13 cellular contexts compared by ENCODE assay signal in the genomic region with DNA sequence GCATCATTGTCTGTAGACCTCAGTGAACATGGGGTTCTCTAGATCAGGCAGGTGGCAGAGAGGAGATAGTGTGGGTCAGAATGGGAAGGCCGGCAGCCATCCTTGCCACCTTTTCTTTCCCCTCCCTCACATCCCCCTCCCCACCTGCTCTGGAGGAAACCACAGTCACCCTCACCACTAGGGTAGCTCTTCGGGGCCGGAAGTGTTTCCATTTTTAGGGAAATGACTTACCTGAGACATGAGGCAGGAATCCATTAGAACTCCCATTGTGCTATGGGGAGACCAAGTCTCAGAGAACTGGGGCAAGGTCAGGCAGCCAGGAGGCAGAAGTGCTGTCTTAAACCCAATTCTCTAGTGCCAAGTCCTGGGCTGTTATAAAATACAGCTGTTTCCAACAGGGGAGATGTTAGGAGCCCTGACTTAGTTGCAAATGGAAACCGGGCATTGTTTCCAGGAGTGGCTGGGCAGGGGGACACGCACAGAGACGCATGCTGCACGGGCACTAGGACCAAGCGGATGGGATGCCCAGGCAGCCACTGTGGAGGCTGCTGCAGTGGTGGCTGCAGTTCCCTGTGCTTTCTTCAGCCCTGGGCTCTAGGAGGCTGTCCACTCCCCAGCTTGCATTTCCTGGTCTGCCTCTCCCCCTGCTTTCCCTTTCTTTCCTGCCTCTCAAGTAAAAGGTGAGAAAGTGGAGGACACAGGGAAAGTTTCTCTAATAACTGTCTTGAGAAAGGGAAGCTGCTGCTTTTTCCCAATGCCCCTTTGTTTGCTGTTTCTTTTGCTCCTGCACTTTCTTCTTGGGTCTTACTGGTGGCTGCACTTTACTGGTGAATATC. TPM values are rescaled to one million over a fixed set of nuclear protein-coding genes. Genes with fewer than 3 reads are reported as not detected.
DNase-seq lines count a peak whose midpoint lies in the region; ATAC-seq, FAIRE-seq and TF ChIP-seq lines count a peak whose summit lies in the region.
"Had no signal": no experiment of that assay in that cellular context is flagged by ENCODE, and none has a peak within 500 bp of the region (broad histone marks: within the 10 kb centered on the region; RNA-seq: fewer than 3 reads in every experiment).

No MANE protein-coding gene starts in this region.

- H3K79me2 ChIP-seq in HepG2 (ENCODE audit: insufficient read depth, low read length) = no peaks in the 10 kb centered on the region

- TF ChIP-seq EP300 in HepG2 (IDR thresholded peaks at IDR 0.05; ENCODE audit: low read depth in 2 of 2, low read length in 2 of 2) (no peak), HepG2 (CRISPR knock-in tag; IDR thresholded peaks at IDR 0.05; ENCODE audit: borderline replicate concordance) (no peak)

- CTCF ChIA-PET in HepG2 (lab: Yijun Ruan, JAX; ENCODE audit: low intra/inter-chr PET ratio, low total read pairs) = no interaction called here

- H3K9ac ChIP-seq in HepG2 (ENCODE audit: insufficient read depth, low read depth, low read length) = no peak overlapping the region

- ATAC-seq in HepG2 (no peak), right lobe of liver (no peak), HG03135 (IDR thresholded peaks at IDR 0.05; ENCODE audit: unreplicated experiment) (no peak), foreskin keratinocyte (no peak)
- ATAC-seq: activated T-helper 17 cell treated with anti-CD3 and anti-CD28 coated beads, Interleukin-2, amount 50 U/mL, for 72 hours had no signal

- H3K4me1 ChIP-seq in HepG2 (ENCODE audit: insufficient read depth, low read length) (peaks cover 14% of the 10 kb centered on the region), right lobe of liver (peaks cover 0 to 21% (median 6%) of the 10 kb centered on the region in 4 donors), ectodermal cell (ENCODE audit: control insufficient read depth, insufficient read depth, low read length) (peaks cover 39% of the 10 kb centered on the region), mesodermal cell (ENCODE audit: control insufficient read depth, insufficient read depth, low read length, poor library complexity, severe bottlenecking) (peaks cover 11% of the 10 kb centered on the region), vagina (peaks cover 40% of the 10 kb centered on the region), foreskin keratinocyte (no peaks in the 10 kb centered on the region)

- H3K27me3 ChIP-seq in HepG2 (ENCODE audit: control insufficient read depth in 1 of 2, insufficient read depth in 2 of 2, low read length in 2 of 2) = peaks cover 2 to 14% of the 10 kb centered on the region in 2 experiments; a peak in 4 of 5 replicates
- H3K27me3 ChIP-seq in right lobe of liver = no peaks in the 10 kb centered on the region
- H3K27me3 ChIP-seq in ectodermal cell (ENCODE audit: control insufficient read depth, insufficient read depth, low read length, poor library complexity, severe bottlenecking) = peaks cover 30% of the 10 kb centered on the region
- no peaks in the 10 kb centered on the region for H3K27me3 ChIP-seq in vagina
- H3K27me3 ChIP-seq in foreskin keratinocyte = no peaks in the 10 kb centered on the region
- H3K27me3 ChIP-seq: Peyer's patch had no signal

- H3K4me3 ChIP-seq in HepG2 (replicated peaks in 1 of 3; ENCODE audit: insufficient read depth in 1 of 3, low read depth in 2 of 3, low read length in 3 of 3) (no peak overlapping the region), right lobe of liver (no peak overlapping the region), ectodermal cell (ENCODE audit: insufficient read depth, low read depth, low read length) (peak overlapping the region; percentile 53), mesodermal cell (ENCODE audit: extremely low read depth, insufficient read depth, low read length, poor library complexity, severe bottlenecking) (peak overlapping the region; percentile 42), vagina (peak overlapping the region; percentile 54 to 59)

- TF ChIP-seq POLR2A in HepG2 (IDR thresholded peaks at IDR 0.05; ENCODE audit: insufficient read depth in 1 of 2, low read depth in 2 of 2, low read length in 2 of 2) (no peak), right lobe of liver (IDR thresholded peaks at IDR 0.05) (no peak), vagina (IDR thresholded peaks at IDR 0.05) (no peak)

- H3K4me2 ChIP-seq in HepG2 (ENCODE audit: low read depth, low read length) = no peak overlapping the region

- no peak for DNase-seq in HepG2 (ENCODE audit: low spot score)
- no peak for DNase-seq in right lobe of liver
- no peak for DNase-seq in vagina (ENCODE audit: extremely low spot score in 2 of 2)
- no peak for DNase-seq in T1000 (lab: John Stamatoyannopoulos, UW)
- no peak for DNase-seq in foreskin keratinocyte
- DNase-seq: activated CD4-positive, CD25-positive, alpha-beta regulatory T cell; NCI-H1417 treated with DMSO at 0.1 percent for 48 hours had no signal

- H3K27ac ChIP-seq in HepG2 (ENCODE audit: extremely low read length, insufficient read depth, low read length) = no peak overlapping the region
- H3K27ac ChIP-seq in right lobe of liver = no peak overlapping the region
- no peak overlapping the region for H3K27ac ChIP-seq in ectodermal cell (ENCODE audit: insufficient read depth, low read depth, low read length, poor library complexity, severe bottlenecking)
- H3K27ac ChIP-seq in mesodermal cell (ENCODE audit: low read depth, low read length, severe bottlenecking) = no peak overlapping the region
- H3K27ac ChIP-seq in vagina = no peak overlapping the region
- no peak overlapping the region for H3K27ac ChIP-seq in foreskin keratinocyte
- H3K27ac ChIP-seq: Peyer's patch had no signal

- intact Hi-C loops in HepG2 (cut with micrococcal nuclease; ENCODE audit: unreplicated experiment) (loop anchor here (10.0 kb wide), 1 partner anchor 113 kb away; no protein-coding TSS in a partner anchor), right lobe of liver (cut with DNase I) (loop anchor here (10.0 kb wide), 2 partner anchors 63 to 203 kb away; no protein-coding TSS in a partner anchor), vagina (cut with DNase I) (loop anchor here (10.0 kb wide), 1 partner anchor 233 kb away; no protein-coding TSS in a partner anchor)

- H4K20me1 ChIP-seq in HepG2 (ENCODE audit: insufficient read depth, low read length) = no peaks in the 10 kb centered on the region

- no peak for TF ChIP-seq CTCF in HepG2 (CRISPR knock-in tag; IDR thresholded peaks at IDR 0.05)
- no peak for TF ChIP-seq CTCF in right lobe of liver (IDR thresholded peaks at IDR 0.05)
- TF ChIP-seq CTCF in vagina (IDR thresholded peaks at IDR 0.05) = no peak
- no peak for TF ChIP-seq CTCF in foreskin keratinocyte (conservative IDR thresholded peaks at IDR 0.05)

- no TSS peak for BruUV-seq in HepG2 (replicated peaks; lab: Mats Ljungman, UMichigan)

- 76% methylated on average over 8 of the region's 8 CpGs for WGBS in HepG2 (ENCODE audit: low lambda C conversion rate)
- 82% methylated on average over 2 of the region's 8 CpGs for WGBS in right lobe of liver (ENCODE audit: insufficient coverage, low coverage, low lambda C conversion rate, missing lambda C conversion rate)
- 8 to 9% methylated on average over 8 of the region's 8 CpGs for WGBS in ectodermal cell, 2 experiments
- 19 to 21% methylated on average over 6 to 7 of the region's 8 CpGs for WGBS in mesodermal cell (ENCODE audit: insufficient coverage in 2 of 2), 2 experiments

- H2AFZ ChIP-seq in HepG2 (ENCODE audit: low read length) = no peak overlapping the region

- in situ Hi-C loops in HepG2 (cut with HindIII; ENCODE audit: extremely low pct_ligation_motif_present, low pct_unique_long_range_greater_than_20kb) = loop anchor here (10.0 to 25.0 kb wide), 2 partner anchors 113 to 396 kb away; no protein-coding TSS in a partner anchor

- no peak for TF ChIP-seq RAD21 in HepG2 (CRISPR knock-in tag; IDR thresholded peaks at IDR 0.05)

- POLR2A ChIA-PET in HepG2 (lab: Yijun Ruan, JAX) = no interaction called here

- no peak for FAIRE-seq in HepG2 (lab: Jason Lieb, UNC)
- FAIRE-seq: colon had no signal

- H3K9me3 ChIP-seq in HepG2 (ENCODE audit: low read length) (no peaks in the 10 kb centered on the region), right lobe of liver (no peaks in the 10 kb centered on the region), ectodermal cell (ENCODE audit: control insufficient read depth, low read length) (no peaks in the 10 kb centered on the region), mesodermal cell (ENCODE audit: control insufficient read depth, low read length) (no peaks in the 10 kb centered on the region), vagina (no peaks in the 10 kb centered on the region)
- H3K9me3 ChIP-seq: Peyer's patch had no signal

- H3K36me3 ChIP-seq in HepG2 (replicated peaks in 1 of 2; ENCODE audit: control insufficient read depth in 1 of 2, insufficient read depth in 2 of 2, low read length in 2 of 2) = no peaks in the 10 kb centered on the region
- no peaks in the 10 kb centered on the region for H3K36me3 ChIP-seq in right lobe of liver
- peaks cover 3% of the 10 kb centered on the region for H3K36me3 ChIP-seq in ectodermal cell (ENCODE audit: control insufficient read depth, insufficient read depth, low read length)
- H3K36me3 ChIP-seq in mesodermal cell (ENCODE audit: control insufficient read depth, insufficient read depth, low read length) = peaks cover 22% of the 10 kb centered on the region
- peaks cover 0 to 4% of the 10 kb centered on the region in 2 donors for H3K36me3 ChIP-seq in vagina

RNA-seq across cellular contexts. Expression of a gene that starts 2.8 kb away (rescaled TPM):
- total RNA-seq in HepG2 (2016; rRNA removed; fragmentation: Illumina TruSeq; extraction: Trizol) (0.04 TPM in 1 of 2 replicates, not detected in the other), right lobe of liver (1 to 10 TPM in 1 of 6 experiments, under 1 TPM in 5; 0.39 to 1.0 (median 0.63) TPM), vagina (25.8 TPM), foreskin keratinocyte (9.1 and 15.1 TPM in 2 replicates)
- 0.09 TPM in 1 of 2 replicates, not detected in the other for total RNA-seq in HepG2 (2016; cell fraction: cytosol; rRNA removed; fragmentation: Illumina TruSeq; extraction: Trizol; ENCODE audit: low read depth)
- 0.13 and 0.36 TPM in 2 replicates for total RNA-seq in HepG2 (2016; cell fraction: insoluble cytoplasmic fraction; rRNA removed; fragmentation: Illumina TruSeq; extraction: Trizol)
- total RNA-seq in HepG2 (2016; cell fraction: membrane; rRNA removed; fragmentation: Illumina TruSeq; extraction: Trizol) = 0.14 and 0.19 TPM in 2 replicates
- total RNA-seq in HepG2 (2016; cell fraction: nucleus; rRNA removed; fragmentation: Illumina TruSeq; extraction: Trizol) = 0.19 and 0.22 TPM in 2 replicates
- polyA plus RNA-seq in HepG2 (2011; rRNA removed) (0.30 and 0.64 TPM in 2 replicates), foreskin keratinocyte (4.8 and 9.0 TPM in 2 replicates)
- 0.28 and 0.32 TPM in 2 replicates for polyA plus RNA-seq in HepG2 (2011; cell fraction: cytosol; rRNA removed)
- 1.3 and 1.4 TPM in 2 replicates for polyA plus RNA-seq in HepG2 (2011; cell fraction: nucleus; rRNA removed)
- 0.47 and 0.52 TPM in 2 replicates for polyA plus RNA-seq in HepG2 (2012)
- 0.10 TPM in 1 of 2 replicates, not detected in the other for polyA plus RNA-seq in HepG2 (2016; cell fraction: cytosol; fragmentation: Illumina TruSeq; extraction: Trizol; ENCODE audit: low read depth)
- 0.09 and 0.12 TPM in 2 replicates for polyA plus RNA-seq in HepG2 (2016; cell fraction: insoluble cytoplasmic fraction; fragmentation: Illumina TruSeq; extraction: Trizol; ENCODE audit: low read depth)
- 0.08 and 0.29 TPM in 2 replicates for polyA plus RNA-seq in HepG2 (2016; cell fraction: membrane; fragmentation: Illumina TruSeq; extraction: Trizol; ENCODE audit: low read depth)
- 0.79 and 0.96 TPM in 2 replicates for polyA plus RNA-seq in HepG2 (2016; cell fraction: nucleus; fragmentation: Illumina TruSeq; extraction: Trizol; ENCODE audit: insufficient read depth, low read depth)
- polyA minus RNA-seq in HepG2 (2011; rRNA and poly(A)+ RNA removed; ENCODE audit: low replicate concordance) = 1.4 and 2.2 TPM in 2 replicates
- 0.30 TPM in 1 of 2 replicates, not detected in the other for polyA minus RNA-seq in HepG2 (2011; cell fraction: cytosol; rRNA and poly(A)+ RNA removed)
- 0.99 and 1.4 TPM in 2 replicates for polyA minus RNA-seq in HepG2 (2011; cell fraction: nucleus; rRNA and poly(A)+ RNA removed)
- 4.6 TPM for polyA plus RNA-seq in ectodermal cell (2013, experiment 1 of 4)
- 5.4 TPM for polyA plus RNA-seq in ectodermal cell (2013, experiment 2 of 4)
- 4.1 TPM for polyA plus RNA-seq in ectodermal cell (2013, experiment 3 of 4)
- 3.6 TPM for polyA plus RNA-seq in ectodermal cell (2013, experiment 4 of 4)
- polyA plus RNA-seq in mesodermal cell (2013, experiment 1 of 2) = 0.41 TPM
- polyA plus RNA-seq in mesodermal cell (2013, experiment 2 of 2) = 0.35 TPM

RNA-seq across cellular contexts. Expression of a gene that starts 24.1 kb away (rescaled TPM):
- 37.2 and 64.1 TPM in 2 replicates for total RNA-seq in HepG2 (2016; rRNA removed; fragmentation: Illumina TruSeq; extraction: Trizol)
- 15.9 and 16.0 TPM in 2 replicates for total RNA-seq in HepG2 (2016; cell fraction: cytosol; rRNA removed; fragmentation: Illumina TruSeq; extraction: Trizol; ENCODE audit: low read depth)
- total RNA-seq in HepG2 (2016; cell fraction: insoluble cytoplasmic fraction; rRNA removed; fragmentation: Illumina TruSeq; extraction: Trizol) = 45.2 and 61.3 TPM in 2 replicates
- 36.4 and 42.2 TPM in 2 replicates for total RNA-seq in HepG2 (2016; cell fraction: membrane; rRNA removed; fragmentation: Illumina TruSeq; extraction: Trizol)
- total RNA-seq in HepG2 (2016; cell fraction: nucleus; rRNA removed; fragmentation: Illumina TruSeq; extraction: Trizol) = 25.4 and 28.1 TPM in 2 replicates
- polyA plus RNA-seq in HepG2 (2011; rRNA removed) = 67.5 and 74.3 TPM in 2 replicates
- 71.6 and 77.6 TPM in 2 replicates for polyA plus RNA-seq in HepG2 (2011; cell fraction: cytosol; rRNA removed)
- 34.1 and 36.4 TPM in 2 replicates for polyA plus RNA-seq in HepG2 (2011; cell fraction: nucleus; rRNA removed)
- polyA plus RNA-seq in HepG2 (2012) = 47.0 and 51.3 TPM in 2 replicates
- 18.3 and 28.8 TPM in 2 replicates for polyA plus RNA-seq in HepG2 (2016; cell fraction: cytosol; fragmentation: Illumina TruSeq; extraction: Trizol; ENCODE audit: low read depth)
- 123 and 124 TPM in 2 replicates for polyA plus RNA-seq in HepG2 (2016; cell fraction: insoluble cytoplasmic fraction; fragmentation: Illumina TruSeq; extraction: Trizol; ENCODE audit: low read depth)
- polyA plus RNA-seq in HepG2 (2016; cell fraction: membrane; fragmentation: Illumina TruSeq; extraction: Trizol; ENCODE audit: low read depth) = 44.9 and 57.1 TPM in 2 replicates
- 55.2 and 67.8 TPM in 2 replicates for polyA plus RNA-seq in HepG2 (2016; cell fraction: nucleus; fragmentation: Illumina TruSeq; extraction: Trizol; ENCODE audit: insufficient read depth, low read depth)
- 127 and 272 TPM in 2 replicates for polyA minus RNA-seq in HepG2 (2011; rRNA and poly(A)+ RNA removed; ENCODE audit: low replicate concordance)
- polyA minus RNA-seq in HepG2 (2011; cell fraction: cytosol; rRNA and poly(A)+ RNA removed) = 48.2 and 50.4 TPM in 2 replicates
- polyA minus RNA-seq in HepG2 (2011; cell fraction: nucleus; rRNA and poly(A)+ RNA removed) = 17.3 and 20.1 TPM in 2 replicates
- total RNA-seq in right lobe of liver = 10 to 100 TPM; 56.6 to 78.3 (median 65.4) TPM
- 133 TPM for polyA plus RNA-seq in ectodermal cell (2013, experiment 1 of 4)
- polyA plus RNA-seq in ectodermal cell (2013, experiment 2 of 4) = 142 TPM
- 124 TPM for polyA plus RNA-seq in ectodermal cell (2013, experiment 3 of 4)
- polyA plus RNA-seq in ectodermal cell (2013, experiment 4 of 4) = 147 TPM
- polyA plus RNA-seq in mesodermal cell (2013, experiment 1 of 2) = 116 TPM
- 99.3 TPM for polyA plus RNA-seq in mesodermal cell (2013, experiment 2 of 2)
- total RNA-seq in vagina = 59.4 TPM
- total RNA-seq in foreskin keratinocyte = 112 and 113 TPM in 2 replicates
- polyA plus RNA-seq in foreskin keratinocyte = 145 and 156 TPM in 2 replicates

RNA-seq across cellular contexts. Expression of a gene that starts 24.2 kb away (rescaled TPM):
- total RNA-seq in HepG2 (2016; rRNA removed; fragmentation: Illumina TruSeq; extraction: Trizol) (30.0 and 57.1 TPM in 2 replicates), right lobe of liver (10 to 100 TPM; 13.9 to 22.2 (median 19.6) TPM), vagina (34.9 TPM), foreskin keratinocyte (50.6 and 55.4 TPM in 2 replicates)
- 37.9 and 40.6 TPM in 2 replicates for total RNA-seq in HepG2 (2016; cell fraction: cytosol; rRNA removed; fragmentation: Illumina TruSeq; extraction: Trizol; ENCODE audit: low read depth)
- total RNA-seq in HepG2 (2016; cell fraction: insoluble cytoplasmic fraction; rRNA removed; fragmentation: Illumina TruSeq; extraction: Trizol) = 26.3 and 63.5 TPM in 2 replicates
- 33.1 and 34.6 TPM in 2 replicates for total RNA-seq in HepG2 (2016; cell fraction: membrane; rRNA removed; fragmentation: Illumina TruSeq; extraction: Trizol)
- 37.9 and 38.1 TPM in 2 replicates for total RNA-seq in HepG2 (2016; cell fraction: nucleus; rRNA removed; fragmentation: Illumina TruSeq; extraction: Trizol)
- polyA plus RNA-seq in HepG2 (2011; rRNA removed) (85.8 and 91.2 TPM in 2 replicates), foreskin keratinocyte (49.5 and 63.3 TPM in 2 replicates)
- 70.4 and 88.9 TPM in 2 replicates for polyA plus RNA-seq in HepG2 (2011; cell fraction: cytosol; rRNA removed)
- polyA plus RNA-seq in HepG2 (2011; cell fraction: nucleus; rRNA removed) = 58.2 and 63.9 TPM in 2 replicates
- 65.9 and 68.1 TPM in 2 replicates for polyA plus RNA-seq in HepG2 (2012)
- 21.9 and 27.0 TPM in 2 replicates for polyA plus RNA-seq in HepG2 (2016; cell fraction: cytosol; fragmentation: Illumina TruSeq; extraction: Trizol; ENCODE audit: low read depth)
- 119 and 121 TPM in 2 replicates for polyA plus RNA-seq in HepG2 (2016; cell fraction: insoluble cytoplasmic fraction; fragmentation: Illumina TruSeq; extraction: Trizol; ENCODE audit: low read depth)
- polyA plus RNA-seq in HepG2 (2016; cell fraction: membrane; fragmentation: Illumina TruSeq; extraction: Trizol; ENCODE audit: low read depth) = 30.9 and 36.3 TPM in 2 replicates
- polyA plus RNA-seq in HepG2 (2016; cell fraction: nucleus; fragmentation: Illumina TruSeq; extraction: Trizol; ENCODE audit: insufficient read depth, low read depth) = 71.6 and 78.5 TPM in 2 replicates
- polyA minus RNA-seq in HepG2 (2011; rRNA and poly(A)+ RNA removed; ENCODE audit: low replicate concordance) = 126 and 208 TPM in 2 replicates
- polyA minus RNA-seq in HepG2 (2011; cell fraction: cytosol; rRNA and poly(A)+ RNA removed) = 51.0 and 51.2 TPM in 2 replicates
- 59.6 and 65.4 TPM in 2 replicates for polyA minus RNA-seq in HepG2 (2011; cell fraction: nucleus; rRNA and poly(A)+ RNA removed)
- polyA plus RNA-seq in ectodermal cell (2013, experiment 1 of 4) = 51.6 TPM
- polyA plus RNA-seq in ectodermal cell (2013, experiment 2 of 4) = 60.1 TPM
- polyA plus RNA-seq in ectodermal cell (2013, experiment 3 of 4) = 44.4 TPM
- 43.7 TPM for polyA plus RNA-seq in ectodermal cell (2013, experiment 4 of 4)
- 37.2 TPM for polyA plus RNA-seq in mesodermal cell (2013, experiment 1 of 2)
- 33.0 TPM for polyA plus RNA-seq in mesodermal cell (2013, experiment 2 of 2)

Comparison
In these comparisons a context has a peak if more than half of its experiments do, and no peak if none do; other contexts are left out.
1. H3K4me3 ChIP-seq: peak in ectodermal cell (single experiment), mesodermal cell (single experiment) and vagina (2 of 2); none in HepG2 (0 of 3) and right lobe of liver (0 of 3).